Comparison of ENCODE assay signal across 10 cellular contexts in the genomic region with DNA sequence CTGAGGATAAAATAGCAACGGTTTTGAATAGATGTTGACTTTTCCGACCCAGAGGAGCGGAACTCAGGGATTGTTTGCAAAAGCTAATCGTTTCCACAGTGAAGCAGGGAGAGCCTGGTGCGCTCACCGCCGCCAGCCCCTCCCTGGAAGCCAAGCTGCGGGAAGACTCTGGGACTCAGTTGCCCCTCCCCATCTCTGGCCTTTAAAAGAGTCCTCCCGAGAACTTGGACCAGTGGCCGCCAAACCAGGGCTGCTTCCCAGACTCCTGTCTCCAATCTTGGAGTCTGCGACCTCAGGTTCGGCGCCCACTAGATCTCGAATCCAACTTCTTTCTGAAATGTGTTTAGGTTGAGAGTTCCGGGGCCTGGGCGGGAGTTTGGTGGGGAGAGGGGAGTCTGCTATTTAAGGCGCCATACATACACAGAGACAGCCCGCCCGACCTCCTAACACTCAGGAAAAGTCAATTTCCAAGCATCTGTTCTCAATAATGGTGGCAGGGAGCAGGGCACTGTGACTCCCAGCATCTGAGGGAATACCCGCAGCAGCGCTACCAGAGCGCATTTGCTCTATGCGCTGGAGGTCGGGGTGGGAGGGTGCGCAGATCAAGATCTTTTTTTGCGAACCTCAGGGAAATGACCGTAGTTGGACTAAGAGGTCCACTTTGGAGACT. TPM values are rescaled to one million over a fixed set of nuclear protein-coding genes. Genes with fewer than 3 reads are reported as not detected.
DNase-seq lines count a peak whose midpoint lies in the region; ATAC-seq, FAIRE-seq and TF ChIP-seq lines count a peak whose summit lies in the region.
"Had no signal": no experiment of that assay in that cellular context is flagged by ENCODE, and none has a peak within 500 bp of the region (broad histone marks: within the 10 kb centered on the region; RNA-seq: fewer than 3 reads in every experiment).

No MANE protein-coding gene starts in this region.

- no peak overlapping the region for H2BK12ac ChIP-seq in mesenchymal stem cell (ENCODE audit: low read length in 2 of 2)

- WGBS in A549 (ENCODE audit: missing lambda C conversion rate): 16% methylated on average over 18 of the region's 27 CpGs
- 0% methylated on average over 6 of the region's 27 CpGs; no CpG with 5 or more reads in 1 of the 2 experiments for WGBS in IMR-90 (ENCODE audit: extremely low coverage in 2 of 2, insufficient read length in 1 of 2), 2 experiments
- WGBS in mesenchymal stem cell: 2% methylated on average over 20 of the region's 27 CpGs

- TF ChIP-seq RAD21 in A549 (conservative IDR thresholded peaks at IDR 0.05 in 1 of 2, IDR thresholded peaks at IDR 0.05 in 1 of 2): no peak
- no peak for TF ChIP-seq RAD21 in IMR-90 (IDR thresholded peaks at IDR 0.05; ENCODE audit: low read length)

- DNase-seq in A549 (ENCODE audit: low read depth in 1 of 2, low spot score in 1 of 2) (no peak), IMR-90 (no peak), cerebellar cortex (ENCODE audit: low spot score) (peak; percentile 38), mesenchymal stem cell (no peak), Karpas-422 (no peak), activated gamma-delta T cell (lab: John Stamatoyannopoulos, UW) (no peak), HuH-7.5 (ENCODE audit: low spot score) (no peak)

- H3K9ac ChIP-seq in IMR-90 (ENCODE audit: low read depth, low read length) (peak overlapping the region; percentile 63; the same call in 1 of the 2 replicates), mesenchymal stem cell (ENCODE audit: low read length) (no peak overlapping the region), Karpas-422 (ENCODE audit: low read length) (no peak overlapping the region)

- H2AK5ac ChIP-seq in IMR-90 (ENCODE audit: low read depth, low read length) (no peak overlapping the region), mesenchymal stem cell (ENCODE audit: low read length, severe bottlenecking) (no peak overlapping the region)

- H3K4me3 ChIP-seq in A549: peak overlapping the region; percentile 49
- peak overlapping the region; percentile 49 for H3K4me3 ChIP-seq in IMR-90 (ENCODE audit: insufficient read depth, low read depth, low read length)
- peak overlapping the region in 1 of 2 experiments; percentile 74 for H3K4me3 ChIP-seq in mesenchymal stem cell (ENCODE audit: insufficient read depth in 1 of 2, low read depth in 1 of 2, low read length in 2 of 2)
- H3K4me3 ChIP-seq in Karpas-422 (ENCODE audit: low read length): no peak overlapping the region

- H2BK5ac ChIP-seq in IMR-90 (ENCODE audit: low read depth, low read length, poor library complexity, severe bottlenecking): peak overlapping the region; percentile 4
- no peak overlapping the region for H2BK5ac ChIP-seq in mesenchymal stem cell (ENCODE audit: low read depth, low read length, poor library complexity, severe bottlenecking)

- peaks cover 0 to 5% of the 10 kb centered on the region in 2 experiments; a peak in 1 of 4 replicates for H3K79me1 ChIP-seq in IMR-90 (ENCODE audit: low read depth in 1 of 2, low read length in 2 of 2)
- no peaks in the 10 kb centered on the region for H3K79me1 ChIP-seq in mesenchymal stem cell (replicated peaks; ENCODE audit: low read length, poor library complexity, severe bottlenecking)

- in situ Hi-C loops in IMR-90 (cut with MboI; ENCODE audit: low sequenced_read_pairs): no loop called here

- H3K27ac ChIP-seq in A549 (no peak overlapping the region), IMR-90 (ENCODE audit: insufficient read depth, low read length) (no peak overlapping the region), mesenchymal stem cell (ENCODE audit: low read length, poor library complexity, severe bottlenecking) (no peak overlapping the region), Karpas-422 (ENCODE audit: low read length) (no peak overlapping the region)
- H3K27ac ChIP-seq: neutrophil had no signal

- no peak overlapping the region for H2BK15ac ChIP-seq in IMR-90 (ENCODE audit: low read depth, low read length)
- H2BK15ac ChIP-seq in mesenchymal stem cell (ENCODE audit: low read depth, poor library complexity, severe bottlenecking): no peak overlapping the region

- no peaks in the 10 kb centered on the region for H3K9me1 ChIP-seq in IMR-90 (ENCODE audit: insufficient read depth, low read length)

- no peaks in the 10 kb centered on the region for H3K79me2 ChIP-seq in Karpas-422 (ENCODE audit: low read length)

- CTCF ChIA-PET in A549 (lab: Yijun Ruan, JAX) (no interaction called here), IMR-90 (lab: Yijun Ruan, JAX) (no interaction called here)

- TF ChIP-seq EP300 in A549 (IDR thresholded peaks at IDR 0.05): no peak

- H3K4me2 ChIP-seq in A549 (peak overlapping the region; percentile 94), IMR-90 (ENCODE audit: low read depth, low read length) (peak overlapping the region; percentile 99), mesenchymal stem cell (ENCODE audit: low read length, poor library complexity, severe bottlenecking) (peak overlapping the region; percentile 97), Karpas-422 (ENCODE audit: low read depth, low read length, poor library complexity, severe bottlenecking) (no peak overlapping the region)

- H3K36me3 ChIP-seq in IMR-90 (ENCODE audit: control insufficient read depth, insufficient read depth, low read length): no peaks in the 10 kb centered on the region
- no peaks in the 10 kb centered on the region for H3K36me3 ChIP-seq in mesenchymal stem cell (ENCODE audit: control insufficient read depth in 1 of 2, insufficient read depth in 2 of 2, low read depth in 1 of 2, low read length in 2 of 2)
- H3K36me3 ChIP-seq in Karpas-422 (ENCODE audit: insufficient read depth, low read length): no peaks in the 10 kb centered on the region
- H3K36me3 ChIP-seq: neutrophil had no signal

- 0 out of 2 replicates have a peak overlapping the region, but pooled peaks have one; percentile 0 for H3K14ac ChIP-seq in IMR-90 (replicated peaks; ENCODE audit: low read depth, low read length)
- no peak overlapping the region for H3K14ac ChIP-seq in mesenchymal stem cell (ENCODE audit: low read length in 2 of 2)

- H3K9me3 ChIP-seq in A549 (no peaks in the 10 kb centered on the region), IMR-90 (ENCODE audit: control insufficient read depth, insufficient read depth, low read length) (no peaks in the 10 kb centered on the region), mesenchymal stem cell (ENCODE audit: control insufficient read depth, low read length) (no peaks in the 10 kb centered on the region), Karpas-422 (ENCODE audit: low read length) (no peaks in the 10 kb centered on the region)
- H3K9me3 ChIP-seq: neutrophil had no signal

- dilution Hi-C loops in IMR-90 (cut with HindIII; ENCODE audit: low sequenced_read_pairs, unreplicated experiment): no loop called here

- no peaks in the 10 kb centered on the region for H4K20me1 ChIP-seq in IMR-90 (ENCODE audit: insufficient read depth, low read length)
- no peaks in the 10 kb centered on the region for H4K20me1 ChIP-seq in Karpas-422 (ENCODE audit: insufficient read depth, low read depth, low read length)

- H4K91ac ChIP-seq in IMR-90 (ENCODE audit: insufficient read depth, low read depth, low read length): no peak overlapping the region
- H4K91ac ChIP-seq in mesenchymal stem cell (ENCODE audit: low read length): no peak overlapping the region

- H2AFZ ChIP-seq in IMR-90 (replicated peaks; ENCODE audit: low read length, poor library complexity): peak overlapping the region; percentile 95
- peak overlapping the region; percentile 64 for H2AFZ ChIP-seq in mesenchymal stem cell (ENCODE audit: low read depth, low read length)
- H2AFZ ChIP-seq in Karpas-422 (ENCODE audit: low read length): no peak overlapping the region

- peak overlapping the region; percentile 25; the same call in 1 of the 2 replicates for H2BK20ac ChIP-seq in IMR-90 (ENCODE audit: low read depth, low read length)

- POLR2A ChIA-PET in A549 (lab: Yijun Ruan, JAX) (no interaction called here), IMR-90 (lab: Charles Lee; ENCODE audit: unreplicated experiment) (no interaction called here)

- H3K27me3 ChIP-seq in IMR-90 (ENCODE audit: control insufficient read depth, insufficient read depth, low read length) (peaks cover 1% of the 10 kb centered on the region; the same call in 1 of the 2 replicates), mesenchymal stem cell (ENCODE audit: control insufficient read depth in 1 of 2, insufficient read depth in 1 of 2, low read length in 2 of 2) (peaks cover 40 to 43% of the 10 kb centered on the region in 2 experiments), Karpas-422 (ENCODE audit: low read length) (no peaks in the 10 kb centered on the region)

- H4K8ac ChIP-seq in IMR-90 (ENCODE audit: low read depth in 2 of 2, low read length in 2 of 2) (peak overlapping the region in 1 of 2 experiments; percentile 58; a peak in 2 of 4 replicates), mesenchymal stem cell (ENCODE audit: low read length) (no peak overlapping the region)

- H3K23ac ChIP-seq in IMR-90 (ENCODE audit: low read depth, low read length) (peak overlapping the region; percentile 54), mesenchymal stem cell (ENCODE audit: low read length in 2 of 2) (peak overlapping the region in 1 of 2 experiments; percentile 34)

- H3K4ac ChIP-seq in IMR-90 (ENCODE audit: low read depth, low read length) (no peak overlapping the region; the same call in 1 of the 2 replicates), mesenchymal stem cell (ENCODE audit: low read depth in 1 of 2, low read length in 2 of 2) (no peak overlapping the region)

- ATAC-seq in A549 (peak in 1 of 2 experiments; percentile 36; a peak in 3 of 6 replicates), IMR-90 (ENCODE audit: low read depth) (peak; percentile 25), GM21529 (IDR thresholded peaks at IDR 0.05; ENCODE audit: unreplicated experiment) (no peak)
- ATAC-seq: stimulated activated naive CD8-positive, alpha-beta T cell treated with anti-CD3 and anti-CD28 coated beads, Interleukin-15, Interleukin-2, amounts not matched to agents 100 U/mL and 50 U/mL, for 24 hours had no signal

- H2BK120ac ChIP-seq in IMR-90 (ENCODE audit: low read depth, low read length) (peak overlapping the region; percentile 65), mesenchymal stem cell (ENCODE audit: low read depth, low read length) (no peak overlapping the region)

- TF ChIP-seq CTCF in A549 (IDR thresholded peaks at IDR 0.05): no peak
- TF ChIP-seq CTCF in IMR-90 (conservative IDR thresholded peaks at IDR 0.05; ENCODE audit: low read depth, low read length): no peak

- intact Hi-C loops in IMR-90 (cut with micrococcal nuclease): loop anchor here (10.0 kb wide), 3 partner anchors 618 to 1288 kb away; no protein-coding TSS in a partner anchor

- H2AK9ac ChIP-seq in IMR-90 (replicated peaks; ENCODE audit: low read depth, low read length, poor library complexity): peak overlapping the region; percentile 77

- H3K56ac ChIP-seq in IMR-90 (ENCODE audit: extremely low read depth, insufficient read depth, low read length): peak overlapping the region; percentile 44; the same call in 1 of the 2 replicates

- no peak overlapping the region for H4K5ac ChIP-seq in IMR-90 (ENCODE audit: low read depth, low read length)

- H3K18ac ChIP-seq in IMR-90 (ENCODE audit: low read depth, low read length) (no peak overlapping the region), mesenchymal stem cell (ENCODE audit: low read depth in 1 of 2, low read length in 2 of 2) (no peak overlapping the region)

- FAIRE-seq in A549 (lab: Jason Lieb, UNC): no peak

- H3K4me1 ChIP-seq in A549 (0 out of 3 replicates have a peak, but pooled peaks cover 4% of the 10 kb centered on the region), IMR-90 (ENCODE audit: control insufficient read depth, insufficient read depth, low read length) (peaks cover 1% of the 10 kb centered on the region; the same call in 1 of the 2 replicates), mesenchymal stem cell (ENCODE audit: control insufficient read depth, insufficient read depth, low read depth, low read length) (peaks cover 14% of the 10 kb centered on the region), Karpas-422 (ENCODE audit: low read length) (no peaks in the 10 kb centered on the region)

- no peak for TF ChIP-seq POLR2A in A549 (IDR thresholded peaks at IDR 0.05; ENCODE audit: low read length)
- no peak for TF ChIP-seq POLR2A in IMR-90 (IDR thresholded peaks at IDR 0.05; ENCODE audit: low read depth, low read length)

- no peaks in the 10 kb centered on the region for H3K9me2 ChIP-seq in Karpas-422 (replicated peaks; ENCODE audit: insufficient read depth, low read length)

- no TSS peak for BruUV-seq in IMR-90 (replicated peaks; lab: Mats Ljungman, UMichigan)

RNA-seq across cellular contexts. Expression of gene GRIK2, which starts 0.8 kb away (rescaled TPM):
- polyA plus RNA-seq in A549 (2011; rRNA removed) (0.56 and 0.63 TPM in 2 replicates), A549 (2017; fragmentation: RNase III; extraction: RNeasy Plus Mini Kit Qiagen cat#74134 plus additional on column Dnase treatment) (0.51 to 0.65 TPM (median 0.55 TPM) in 3 replicates), IMR-90 (2012; rRNA removed) (5.6 and 8.2 TPM in 2 replicates)
- 0.07 and 0.08 TPM in 2 replicates for polyA plus RNA-seq in A549 (2012; cell fraction: cytosol; rRNA removed)
- polyA plus RNA-seq in A549 (2012; cell fraction: nucleus; rRNA removed): 0.06 and 0.10 TPM in 2 replicates
- 1.3 and 1.4 TPM in 2 replicates for polyA minus RNA-seq in A549 (2011; rRNA and poly(A)+ RNA removed)
- 15.2 and 15.8 TPM in 2 replicates for total RNA-seq in IMR-90 (2012; rRNA removed)
- polyA plus RNA-seq in IMR-90 (2012; cell fraction: cytosol; rRNA removed): 1.3 and 2.2 TPM in 2 replicates
- 2.8 and 27.3 TPM in 2 replicates for polyA plus RNA-seq in IMR-90 (2012; cell fraction: nucleus; rRNA removed; ENCODE audit: low replicate concordance)
- 1.6 TPM for polyA plus RNA-seq in mesenchymal stem cell (2013, experiment 1 of 2)
- 1.6 TPM for polyA plus RNA-seq in mesenchymal stem cell (2013, experiment 2 of 2)
- 0.07 TPM in 2 replicates for total RNA-seq in Karpas-422 (2014; rRNA removed; shearing (Covaris generic); ENCODE audit: low replicate concordance)

Comparison
In these comparisons a context has a peak if more than half of its experiments do, and no peak if none do; other contexts are left out.
1. RNA of gene GRIK2, which starts 0.8 kb away (total RNA-seq): 15.2 to 15.8 TPM in IMR-90; 0.07 TPM in Karpas-422; every median in the first group is over 10 times any median in the second.